ENCODE assay signal across 1 cellular context in genomic region chr5:103295871-103296270, GRCh38.
TF ChIP-seq lines count a peak whose summit lies in the region.

No MANE protein-coding gene starts in this region.

TF ChIP-seq in K562, 482 proteins besides CTCF, POLR2A, EP300 and RAD21 (continued from another document):
- TF ChIP-seq RERE (CRISPR knock-in tag; IDR thresholded peaks at IDR 0.05; ENCODE audit: borderline replicate concordance) (no peak), ZBTB1 (CRISPR knock-in tag; IDR thresholded peaks at IDR 0.05; ENCODE audit: borderline replicate concordance, low read depth) (no peak), NUFIP1 (IDR thresholded peaks at IDR 0.05; ENCODE audit: partially characterized antibody) (no peak), RCOR1 (IDR thresholded peaks at IDR 0.05; ENCODE audit: borderline replicate concordance in 1 of 2, low read depth in 2 of 2, low read length in 2 of 2) (no peak), ATF7 (IDR thresholded peaks at IDR 0.05) (no peak), POU5F1 (IDR thresholded peaks at IDR 0.05; ENCODE audit: borderline replicate concordance, low read depth, low read length, partially characterized antibody) (no peak), ZNF644 (tag; IDR thresholded peaks at IDR 0.05; ENCODE audit: low read depth) (no peak), ZNF197 (CRISPR knock-in tag; IDR thresholded peaks at IDR 0.05; ENCODE audit: low read depth) (no peak), RB1 (IDR thresholded peaks at IDR 0.05; ENCODE audit: low read depth) (no peak), ZBTB43 (CRISPR knock-in tag; IDR thresholded peaks at IDR 0.05) (no peak), E2F8 (IDR thresholded peaks at IDR 0.05; ENCODE audit: low read depth, partially characterized antibody) (no peak), NR3C1 (CRISPR knock-in tag; IDR thresholded peaks at IDR 0.05) (no peak), HEY1 (CRISPR knock-in tag; IDR thresholded peaks at IDR 0.05; ENCODE audit: borderline replicate concordance) (no peak), ARID2 (IDR thresholded peaks at IDR 0.05) (no peak)
